ENCODE assay signal across 9 cellular contexts in the genomic region with DNA sequence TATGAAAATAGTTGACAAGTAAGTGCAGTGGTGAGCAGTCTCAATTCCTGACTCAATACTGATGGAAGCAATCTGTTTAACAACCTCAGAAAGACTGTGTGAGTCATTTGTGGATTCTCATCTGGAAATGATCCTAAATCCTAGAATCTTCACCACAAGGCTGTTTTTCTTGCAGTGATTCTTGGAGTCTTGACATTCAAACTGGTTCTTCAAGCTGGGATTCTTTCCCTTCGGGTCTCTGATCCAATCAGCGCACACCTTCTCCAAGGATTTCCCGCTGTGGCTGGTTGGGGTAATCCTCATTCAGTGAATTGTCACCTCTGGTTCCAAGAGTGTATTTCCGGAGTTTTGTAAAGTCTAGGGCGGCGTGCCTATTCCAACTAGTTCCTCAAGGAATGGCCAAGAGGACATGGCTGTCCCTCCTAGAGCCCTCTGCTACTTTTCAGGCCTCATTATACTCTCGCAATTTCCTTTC. TPM values are rescaled to one million over a fixed set of nuclear protein-coding genes. Genes with fewer than 3 reads are reported as not detected.
DNase-seq lines count a peak whose midpoint lies in the region; ATAC-seq and TF ChIP-seq lines count a peak whose summit lies in the region.
"Had no signal": no experiment of that assay in that cellular context is flagged by ENCODE, and none has a peak within 500 bp of the region (broad histone marks: within the 10 kb centered on the region; RNA-seq: fewer than 3 reads in every experiment).

No MANE protein-coding gene starts in this region.

- ATAC-seq in GM19463 (IDR thresholded peaks at IDR 0.05; ENCODE audit: unreplicated experiment) = peak; percentile 14
- peak; percentile 13 for ATAC-seq in stimulated activated naive CD8-positive, alpha-beta T cell treated with anti-CD3 and anti-CD28 coated beads, Interleukin-15, amount 100 ng/mL, for 72 hours
- no peak for ATAC-seq in natural killer cell

- H3K27me3 ChIP-seq in A673 (replicated peaks; ENCODE audit: insufficient read depth, low read depth, low read length, poor library complexity) = no peaks in the 10 kb centered on the region
- H3K27me3 ChIP-seq: right lobe of liver had no signal

- peak; percentile 86 for DNase-seq in M059J (ENCODE audit: low read depth)
- DNase-seq in fibroblast of peridontal ligament (ENCODE audit: extremely low read depth) = peak; percentile 99
- DNase-seq in stimulated activated naive CD8-positive, alpha-beta T cell treated with anti-CD3 and anti-CD28 coated beads, Interleukin-15, amount 100 ng/mL, for 72 hours = no peak
- no peak for DNase-seq in NCI-H1694 treated with DMSO at 0.1 percent for 48 hours (lab: John Stamatoyannopoulos, UW)
- DNase-seq in A673 (ENCODE audit: low spot score) = no peak
- DNase-seq in natural killer cell = no peak

- H3K4me3 Mint-ChIP-seq in stimulated activated naive CD8-positive, alpha-beta T cell treated with anti-CD3 and anti-CD28 coated beads, Interleukin-15, amount 100 ng/mL, for 72 hours = no peak overlapping the region
- H3K4me3 Mint-ChIP-seq in natural killer cell = no peak overlapping the region
- H3K4me3 Mint-ChIP-seq: T-cell had no signal

- H3K4me1 Mint-ChIP-seq in stimulated activated naive CD8-positive, alpha-beta T cell treated with anti-CD3 and anti-CD28 coated beads, Interleukin-15, amount 100 ng/mL, for 72 hours = peaks cover 21% of the 10 kb centered on the region
- H3K4me1 Mint-ChIP-seq in natural killer cell = peaks cover 18% of the 10 kb centered on the region in 2 donors

- H3K27me3 Mint-ChIP-seq in stimulated activated naive CD8-positive, alpha-beta T cell treated with anti-CD3 and anti-CD28 coated beads, Interleukin-15, amount 100 ng/mL, for 72 hours = no peaks in the 10 kb centered on the region
- H3K27me3 Mint-ChIP-seq in natural killer cell (ENCODE audit: low read depth in 2 of 2) = no peaks in the 10 kb centered on the region
- H3K27me3 Mint-ChIP-seq: T-cell had no signal

- peaks cover 9% of the 10 kb centered on the region for H3K4me1 ChIP-seq in A673 (ENCODE audit: insufficient read depth, low read length, poor library complexity, severe bottlenecking)
- H3K4me1 ChIP-seq: right lobe of liver had no signal

- TF ChIP-seq CTCF in A673 (conservative IDR thresholded peaks at IDR 0.05; ENCODE audit: low read depth, low read length) = no peak
- TF ChIP-seq CTCF in natural killer cell (IDR thresholded peaks at IDR 0.05) = no peak

- H3K27ac ChIP-seq in A673 (ENCODE audit: low read depth, low read length, poor library complexity, severe bottlenecking) = no peak overlapping the region
- H3K27ac ChIP-seq: right lobe of liver had no signal

- H3K36me3 ChIP-seq in A673 (ENCODE audit: insufficient read depth, low read length, poor library complexity, severe bottlenecking) = no peaks in the 10 kb centered on the region
- H3K36me3 ChIP-seq: right lobe of liver had no signal

- H3K4me3 ChIP-seq in A673 (ENCODE audit: low read depth, low read length, poor library complexity, severe bottlenecking) = no peak overlapping the region
- H3K4me3 ChIP-seq: right lobe of liver had no signal

- no peaks in the 10 kb centered on the region for H3K36me3 Mint-ChIP-seq in natural killer cell
- H3K36me3 Mint-ChIP-seq: T-cell had no signal

- H3K9me3 ChIP-seq in A673 (ENCODE audit: low read depth, low read length, poor library complexity, severe bottlenecking) = no peaks in the 10 kb centered on the region
- H3K9me3 ChIP-seq: right lobe of liver had no signal

- CTCF ChIA-PET in A673 (lab: Charles Lee) = interaction anchor here (0.5 to 4.2 kb wide), 8 partner anchors 10 to 169 kb away, joined by 3 to 26 read pairs (median 4); no protein-coding TSS in a partner anchor

- H3K27ac Mint-ChIP-seq in stimulated activated naive CD8-positive, alpha-beta T cell treated with anti-CD3 and anti-CD28 coated beads, Interleukin-15, amount 100 ng/mL, for 72 hours = no peak overlapping the region
- no peak overlapping the region for H3K27ac Mint-ChIP-seq in natural killer cell

- POLR2A ChIA-PET in A673 (lab: Charles Lee; ENCODE audit: low non-redundant PET) = no interaction called here

- H3K9me3 Mint-ChIP-seq in stimulated activated naive CD8-positive, alpha-beta T cell treated with anti-CD3 and anti-CD28 coated beads, Interleukin-15, amount 100 ng/mL, for 72 hours = peaks cover 4 to 7% of the 10 kb centered on the region in 2 donors
- no peaks in the 10 kb centered on the region for H3K9me3 Mint-ChIP-seq in natural killer cell
- H3K9me3 Mint-ChIP-seq: T-cell had no signal

- intact Hi-C loops in A673 (cut with micrococcal nuclease; ENCODE audit: unreplicated experiment) (loop anchor here (1.0 to 5.0 kb wide), 2 partner anchors 61 to 162 kb away; no protein-coding TSS in a partner anchor), natural killer cell (cut with micrococcal nuclease) (loop anchor here (1.0 to 2.0 kb wide), 4 partner anchors 34 to 162 kb away; no protein-coding TSS in a partner anchor)

- no TSS peak for BruUV-seq in A673 (replicated peaks; lab: Mats Ljungman, UMichigan)

RNA-seq across cellular contexts. Expression of a gene that starts 37.7 kb away (rescaled TPM):
- 6.7 and 13.8 TPM in 2 replicates for total RNA-seq in M059J (2014; rRNA removed; shearing (Covaris generic))
- 13.9 and 14.6 TPM in 2 replicates for total RNA-seq in A673 (2021)
- 10 to 100 TPM; 27.8 to 28.5 (median 28.4) TPM for total RNA-seq in natural killer cell

RNA-seq across cellular contexts. Expression of a gene that starts 58.8 kb away (rescaled TPM):
- 12.1 and 13.0 TPM in 2 replicates for total RNA-seq in M059J (2014; rRNA removed; shearing (Covaris generic))
- total RNA-seq in A673 (2021) (23.0 and 30.2 TPM in 2 replicates), natural killer cell (100 to 1,000 TPM; 406 to 534 (median 427) TPM)

Comparison
In these comparisons a context has a peak if more than half of its experiments do, and no peak if none do; other contexts are left out.
1. ATAC-seq: peak in GM19463 (single experiment) and stimulated activated naive CD8-positive, alpha-beta T cell treated with anti-CD3 and anti-CD28 coated beads, Interleukin-15, amount 100 ng/mL, for 72 hours (single experiment); none in natural killer cell (0 of 3).
2. DNase-seq: peak in M059J (single experiment) and fibroblast of peridontal ligament (single experiment); none in stimulated activated naive CD8-positive, alpha-beta T cell treated with anti-CD3 and anti-CD28 coated beads, Interleukin-15, amount 100 ng/mL, for 72 hours (0 of 2), NCI-H1694 treated with DMSO at 0.1 percent for 48 hours (single experiment), A673 (single experiment) and natural killer cell (single experiment).
3. RNA of a gene that starts 58.8 kb away (total RNA-seq): 406 to 534 TPM in natural killer cell; 23.0 to 30.2 TPM in A673 and 12.1 to 13.0 TPM in M059J; every median in the first group is over 10 times any median in the second.